Comparison of ENCODE assay signal across 2 cellular contexts in the genomic region with DNA sequence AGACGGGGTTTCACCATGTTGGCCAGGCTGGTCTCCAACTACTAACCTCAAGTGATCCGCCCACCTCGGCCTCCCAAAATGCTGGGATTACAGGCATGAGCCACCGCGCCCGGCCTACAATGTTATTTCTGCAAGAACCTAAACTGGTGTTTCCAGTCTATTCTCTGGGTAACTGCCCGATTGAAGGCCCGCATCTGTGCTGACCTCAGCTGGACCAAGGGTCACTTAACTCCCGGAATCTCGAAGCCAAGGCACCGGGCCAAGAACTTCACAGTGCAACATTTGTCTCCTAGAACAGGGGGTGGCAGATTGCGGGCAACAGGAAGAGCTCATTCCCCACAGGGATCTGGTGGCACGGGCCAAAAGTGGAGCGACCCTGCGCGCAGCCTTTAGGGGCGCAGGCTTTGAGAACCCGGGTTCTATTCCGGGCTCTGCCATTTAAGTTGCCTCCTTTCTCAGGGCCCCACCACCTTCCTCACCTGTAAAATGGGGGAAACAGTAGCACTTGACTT.
TF ChIP-seq lines count a peak whose summit lies in the region.

No MANE protein-coding gene starts in this region.

TF ChIP-seq in GM23338, 12 proteins besides CTCF, POLR2A, EP300 and RAD21 (continued from another document):
- TF ChIP-seq, protein P1, sequence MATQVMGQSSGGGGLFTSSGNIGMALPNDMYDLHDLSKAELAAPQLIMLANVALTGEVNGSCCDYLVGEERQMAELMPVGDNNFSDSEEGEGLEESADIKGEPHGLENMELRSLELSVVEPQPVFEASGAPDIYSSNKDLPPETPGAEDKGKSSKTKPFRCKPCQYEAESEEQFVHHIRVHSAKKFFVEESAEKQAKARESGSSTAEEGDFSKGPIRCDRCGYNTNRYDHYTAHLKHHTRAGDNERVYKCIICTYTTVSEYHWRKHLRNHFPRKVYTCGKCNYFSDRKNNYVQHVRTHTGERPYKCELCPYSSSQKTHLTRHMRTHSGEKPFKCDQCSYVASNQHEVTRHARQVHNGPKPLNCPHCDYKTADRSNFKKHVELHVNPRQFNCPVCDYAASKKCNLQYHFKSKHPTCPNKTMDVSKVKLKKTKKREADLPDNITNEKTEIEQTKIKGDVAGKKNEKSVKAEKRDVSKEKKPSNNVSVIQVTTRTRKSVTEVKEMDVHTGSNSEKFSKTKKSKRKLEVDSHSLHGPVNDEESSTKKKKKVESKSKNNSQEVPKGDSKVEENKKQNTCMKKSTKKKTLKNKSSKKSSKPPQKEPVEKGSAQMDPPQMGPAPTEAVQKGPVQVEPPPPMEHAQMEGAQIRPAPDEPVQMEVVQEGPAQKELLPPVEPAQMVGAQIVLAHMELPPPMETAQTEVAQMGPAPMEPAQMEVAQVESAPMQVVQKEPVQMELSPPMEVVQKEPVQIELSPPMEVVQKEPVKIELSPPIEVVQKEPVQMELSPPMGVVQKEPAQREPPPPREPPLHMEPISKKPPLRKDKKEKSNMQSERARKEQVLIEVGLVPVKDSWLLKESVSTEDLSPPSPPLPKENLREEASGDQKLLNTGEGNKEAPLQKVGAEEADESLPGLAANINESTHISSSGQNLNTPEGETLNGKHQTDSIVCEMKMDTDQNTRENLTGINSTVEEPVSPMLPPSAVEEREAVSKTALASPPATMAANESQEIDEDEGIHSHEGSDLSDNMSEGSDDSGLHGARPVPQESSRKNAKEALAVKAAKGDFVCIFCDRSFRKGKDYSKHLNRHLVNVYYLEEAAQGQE (IDR thresholded peaks at IDR 0.05; ENCODE audit: unreplicated experiment), result no peak
- TF ChIP-seq NANOG (IDR thresholded peaks at IDR 0.05; ENCODE audit: borderline replicate concordance) (no peak), POLR2AphosphoS5 (IDR thresholded peaks at IDR 0.05; ENCODE audit: low read depth) (no peak), JUNB (IDR thresholded peaks at IDR 0.05; ENCODE audit: unreplicated experiment) (no peak), EZH2 (IDR thresholded peaks at IDR 0.05; ENCODE audit: low read depth, unreplicated experiment) (no peak), ZNF331 (CRISPR knock-in tag; IDR thresholded peaks at IDR 0.05; ENCODE audit: low read depth) (no peak), CREB1 (CRISPR knock-in tag; IDR thresholded peaks at IDR 0.05; ENCODE audit: low read depth) (no peak), EZH2phosphoT487 (IDR thresholded peaks at IDR 0.05; ENCODE audit: unreplicated experiment) (no peak)
- TF ChIP-seq, protein P2, sequence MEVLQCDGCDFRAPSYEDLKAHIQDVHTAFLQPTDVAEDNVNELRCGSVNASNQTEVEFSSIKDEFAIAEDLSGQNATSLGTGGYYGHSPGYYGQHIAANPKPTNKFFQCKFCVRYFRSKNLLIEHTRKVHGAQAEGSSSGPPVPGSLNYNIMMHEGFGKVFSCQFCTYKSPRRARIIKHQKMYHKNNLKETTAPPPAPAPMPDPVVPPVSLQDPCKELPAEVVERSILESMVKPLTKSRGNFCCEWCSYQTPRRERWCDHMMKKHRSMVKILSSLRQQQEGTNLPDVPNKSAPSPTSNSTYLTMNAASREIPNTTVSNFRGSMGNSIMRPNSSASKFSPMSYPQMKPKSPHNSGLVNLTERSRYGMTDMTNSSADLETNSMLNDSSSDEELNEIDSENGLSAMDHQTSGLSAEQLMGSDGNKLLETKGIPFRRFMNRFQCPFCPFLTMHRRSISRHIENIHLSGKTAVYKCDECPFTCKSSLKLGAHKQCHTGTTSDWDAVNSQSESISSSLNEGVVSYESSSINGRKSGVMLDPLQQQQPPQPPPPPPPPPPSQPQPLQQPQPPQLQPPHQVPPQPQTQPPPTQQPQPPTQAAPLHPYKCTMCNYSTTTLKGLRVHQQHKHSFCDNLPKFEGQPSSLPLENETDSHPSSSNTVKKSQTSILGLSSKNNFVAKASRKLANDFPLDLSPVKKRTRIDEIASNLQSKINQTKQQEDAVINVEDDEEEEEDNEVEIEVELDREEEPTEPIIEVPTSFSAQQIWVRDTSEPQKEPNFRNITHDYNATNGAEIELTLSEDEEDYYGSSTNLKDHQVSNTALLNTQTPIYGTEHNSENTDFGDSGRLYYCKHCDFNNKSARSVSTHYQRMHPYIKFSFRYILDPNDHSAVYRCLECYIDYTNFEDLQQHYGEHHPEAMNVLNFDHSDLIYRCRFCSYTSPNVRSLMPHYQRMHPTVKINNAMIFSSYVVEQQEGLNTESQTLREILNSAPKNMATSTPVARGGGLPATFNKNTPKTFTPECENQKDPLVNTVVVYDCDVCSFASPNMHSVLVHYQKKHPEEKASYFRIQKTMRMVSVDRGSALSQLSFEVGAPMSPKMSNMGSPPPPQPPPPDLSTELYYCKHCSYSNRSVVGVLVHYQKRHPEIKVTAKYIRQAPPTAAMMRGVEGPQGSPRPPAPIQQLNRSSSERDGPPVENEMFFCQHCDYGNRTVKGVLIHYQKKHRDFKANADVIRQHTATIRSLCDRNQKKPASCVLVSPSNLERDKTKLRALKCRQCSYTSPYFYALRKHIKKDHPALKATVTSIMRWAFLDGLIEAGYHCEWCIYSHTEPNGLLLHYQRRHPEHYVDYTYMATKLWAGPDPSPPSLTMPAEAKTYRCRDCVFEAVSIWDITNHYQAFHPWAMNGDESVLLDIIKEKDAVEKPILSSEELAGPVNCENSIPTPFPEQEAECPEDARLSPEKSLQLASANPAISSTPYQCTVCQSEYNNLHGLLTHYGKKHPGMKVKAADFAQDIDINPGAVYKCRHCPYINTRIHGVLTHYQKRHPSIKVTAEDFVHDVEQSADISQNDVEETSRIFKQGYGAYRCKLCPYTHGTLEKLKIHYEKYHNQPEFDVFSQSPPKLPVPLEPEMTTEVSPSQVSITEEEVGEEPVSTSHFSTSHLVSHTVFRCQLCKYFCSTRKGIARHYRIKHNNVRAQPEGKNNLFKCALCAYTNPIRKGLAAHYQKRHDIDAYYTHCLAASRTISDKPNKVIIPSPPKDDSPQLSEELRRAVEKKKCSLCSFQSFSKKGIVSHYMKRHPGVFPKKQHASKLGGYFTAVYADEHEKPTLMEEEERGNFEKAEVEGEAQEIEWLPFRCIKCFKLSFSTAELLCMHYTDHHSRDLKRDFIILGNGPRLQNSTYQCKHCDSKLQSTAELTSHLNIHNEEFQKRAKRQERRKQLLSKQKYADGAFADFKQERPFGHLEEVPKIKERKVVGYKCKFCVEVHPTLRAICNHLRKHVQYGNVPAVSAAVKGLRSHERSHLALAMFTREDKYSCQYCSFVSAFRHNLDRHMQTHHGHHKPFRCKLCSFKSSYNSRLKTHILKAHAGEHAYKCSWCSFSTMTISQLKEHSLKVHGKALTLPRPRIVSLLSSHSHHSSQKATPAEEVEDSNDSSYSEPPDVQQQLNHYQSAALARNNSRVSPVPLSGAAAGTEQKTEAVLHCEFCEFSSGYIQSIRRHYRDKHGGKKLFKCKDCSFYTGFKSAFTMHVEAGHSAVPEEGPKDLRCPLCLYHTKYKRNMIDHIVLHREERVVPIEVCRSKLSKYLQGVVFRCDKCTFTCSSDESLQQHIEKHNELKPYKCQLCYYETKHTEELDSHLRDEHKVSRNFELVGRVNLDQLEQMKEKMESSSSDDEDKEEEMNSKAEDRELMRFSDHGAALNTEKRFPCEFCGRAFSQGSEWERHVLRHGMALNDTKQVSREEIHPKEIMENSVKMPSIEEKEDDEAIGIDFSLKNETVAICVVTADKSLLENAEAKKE (CRISPR knock-in tag; IDR thresholded peaks at IDR 0.05), result no peak

TF ChIP-seq in SK-N-SH treated with all-trans-retinoic acid at 6 μM for 48 hours, 23 proteins besides CTCF, POLR2A, EP300 and RAD21 (continued from another document):
- TF ChIP-seq, protein P3, sequence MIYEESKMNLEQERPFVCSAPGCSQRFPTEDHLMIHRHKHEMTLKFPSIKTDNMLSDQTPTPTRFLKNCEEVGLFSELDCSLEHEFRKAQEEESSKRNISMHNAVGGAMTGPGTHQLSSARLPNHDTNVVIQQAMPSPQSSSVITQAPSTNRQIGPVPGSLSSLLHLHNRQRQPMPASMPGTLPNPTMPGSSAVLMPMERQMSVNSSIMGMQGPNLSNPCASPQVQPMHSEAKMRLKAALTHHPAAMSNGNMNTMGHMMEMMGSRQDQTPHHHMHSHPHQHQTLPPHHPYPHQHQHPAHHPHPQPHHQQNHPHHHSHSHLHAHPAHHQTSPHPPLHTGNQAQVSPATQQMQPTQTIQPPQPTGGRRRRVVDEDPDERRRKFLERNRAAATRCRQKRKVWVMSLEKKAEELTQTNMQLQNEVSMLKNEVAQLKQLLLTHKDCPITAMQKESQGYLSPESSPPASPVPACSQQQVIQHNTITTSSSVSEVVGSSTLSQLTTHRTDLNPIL (CRISPR knock-in tag; IDR thresholded peaks at IDR 0.05; ENCODE audit: low read depth), result no peak
- TF ChIP-seq ZFP30 (CRISPR knock-in tag; IDR thresholded peaks at IDR 0.05) (no peak), ZNF8 (CRISPR knock-in tag; IDR thresholded peaks at IDR 0.05) (no peak), TCF4 (CRISPR knock-in tag; IDR thresholded peaks at IDR 0.05; ENCODE audit: borderline replicate concordance) (no peak), SNAI2 (CRISPR knock-in tag; IDR thresholded peaks at IDR 0.05) (no peak), OSR1 (CRISPR knock-in tag; IDR thresholded peaks at IDR 0.05) (no peak), PPARA (CRISPR knock-in tag; IDR thresholded peaks at IDR 0.05; ENCODE audit: borderline replicate concordance) (no peak), ZNF70 (CRISPR knock-in tag; IDR thresholded peaks at IDR 0.05) (no peak), GLIS3 (CRISPR knock-in tag; IDR thresholded peaks at IDR 0.05) (no peak)
- TF ChIP-seq, protein P4, sequence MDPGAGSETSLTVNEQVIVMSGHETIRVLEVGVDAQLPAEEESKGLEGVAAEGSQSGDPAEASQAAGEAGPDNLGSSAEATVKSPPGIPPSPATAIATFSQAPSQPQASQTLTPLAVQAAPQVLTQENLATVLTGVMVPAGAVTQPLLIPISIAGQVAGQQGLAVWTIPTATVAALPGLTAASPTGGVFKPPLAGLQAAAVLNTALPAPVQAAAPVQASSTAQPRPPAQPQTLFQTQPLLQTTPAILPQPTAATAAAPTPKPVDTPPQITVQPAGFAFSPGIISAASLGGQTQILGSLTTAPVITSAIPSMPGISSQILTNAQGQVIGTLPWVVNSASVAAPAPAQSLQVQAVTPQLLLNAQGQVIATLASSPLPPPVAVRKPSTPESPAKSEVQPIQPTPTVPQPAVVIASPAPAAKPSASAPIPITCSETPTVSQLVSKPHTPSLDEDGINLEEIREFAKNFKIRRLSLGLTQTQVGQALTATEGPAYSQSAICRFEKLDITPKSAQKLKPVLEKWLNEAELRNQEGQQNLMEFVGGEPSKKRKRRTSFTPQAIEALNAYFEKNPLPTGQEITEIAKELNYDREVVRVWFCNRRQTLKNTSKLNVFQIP (CRISPR knock-in tag; IDR thresholded peaks at IDR 0.05; ENCODE audit: borderline replicate concordance, low read depth), result no peak
- TF ChIP-seq, protein P5, sequence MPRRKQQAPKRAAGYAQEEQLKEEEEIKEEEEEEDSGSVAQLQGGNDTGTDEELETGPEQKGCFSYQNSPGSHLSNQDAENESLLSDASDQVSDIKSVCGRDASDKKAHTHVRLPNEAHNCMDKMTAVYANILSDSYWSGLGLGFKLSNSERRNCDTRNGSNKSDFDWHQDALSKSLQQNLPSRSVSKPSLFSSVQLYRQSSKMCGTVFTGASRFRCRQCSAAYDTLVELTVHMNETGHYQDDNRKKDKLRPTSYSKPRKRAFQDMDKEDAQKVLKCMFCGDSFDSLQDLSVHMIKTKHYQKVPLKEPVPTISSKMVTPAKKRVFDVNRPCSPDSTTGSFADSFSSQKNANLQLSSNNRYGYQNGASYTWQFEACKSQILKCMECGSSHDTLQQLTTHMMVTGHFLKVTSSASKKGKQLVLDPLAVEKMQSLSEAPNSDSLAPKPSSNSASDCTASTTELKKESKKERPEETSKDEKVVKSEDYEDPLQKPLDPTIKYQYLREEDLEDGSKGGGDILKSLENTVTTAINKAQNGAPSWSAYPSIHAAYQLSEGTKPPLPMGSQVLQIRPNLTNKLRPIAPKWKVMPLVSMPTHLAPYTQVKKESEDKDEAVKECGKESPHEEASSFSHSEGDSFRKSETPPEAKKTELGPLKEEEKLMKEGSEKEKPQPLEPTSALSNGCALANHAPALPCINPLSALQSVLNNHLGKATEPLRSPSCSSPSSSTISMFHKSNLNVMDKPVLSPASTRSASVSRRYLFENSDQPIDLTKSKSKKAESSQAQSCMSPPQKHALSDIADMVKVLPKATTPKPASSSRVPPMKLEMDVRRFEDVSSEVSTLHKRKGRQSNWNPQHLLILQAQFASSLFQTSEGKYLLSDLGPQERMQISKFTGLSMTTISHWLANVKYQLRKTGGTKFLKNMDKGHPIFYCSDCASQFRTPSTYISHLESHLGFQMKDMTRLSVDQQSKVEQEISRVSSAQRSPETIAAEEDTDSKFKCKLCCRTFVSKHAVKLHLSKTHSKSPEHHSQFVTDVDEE (CRISPR knock-in tag; IDR thresholded peaks at IDR 0.05), result no peak
- TF ChIP-seq, protein P6, sequence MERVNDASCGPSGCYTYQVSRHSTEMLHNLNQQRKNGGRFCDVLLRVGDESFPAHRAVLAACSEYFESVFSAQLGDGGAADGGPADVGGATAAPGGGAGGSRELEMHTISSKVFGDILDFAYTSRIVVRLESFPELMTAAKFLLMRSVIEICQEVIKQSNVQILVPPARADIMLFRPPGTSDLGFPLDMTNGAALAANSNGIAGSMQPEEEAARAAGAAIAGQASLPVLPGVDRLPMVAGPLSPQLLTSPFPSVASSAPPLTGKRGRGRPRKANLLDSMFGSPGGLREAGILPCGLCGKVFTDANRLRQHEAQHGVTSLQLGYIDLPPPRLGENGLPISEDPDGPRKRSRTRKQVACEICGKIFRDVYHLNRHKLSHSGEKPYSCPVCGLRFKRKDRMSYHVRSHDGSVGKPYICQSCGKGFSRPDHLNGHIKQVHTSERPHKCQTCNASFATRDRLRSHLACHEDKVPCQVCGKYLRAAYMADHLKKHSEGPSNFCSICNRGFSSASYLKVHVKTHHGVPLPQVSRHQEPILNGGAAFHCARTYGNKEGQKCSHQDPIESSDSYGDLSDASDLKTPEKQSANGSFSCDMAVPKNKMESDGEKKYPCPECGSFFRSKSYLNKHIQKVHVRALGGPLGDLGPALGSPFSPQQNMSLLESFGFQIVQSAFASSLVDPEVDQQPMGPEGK (CRISPR knock-in tag; IDR thresholded peaks at IDR 0.05; ENCODE audit: borderline replicate concordance), result no peak
TF ChIP-seq in SK-N-SH treated with all-trans-retinoic acid at 6 μM for 48 hours: peak in this region for 0.
